ENCODE assay signal across 1 cellular context in genomic region chr18:74589820-74590219, GRCh38.
TF ChIP-seq lines count a peak whose summit lies in the region.

No MANE protein-coding gene starts in this region.

TF ChIP-seq in HepG2, 621 proteins besides CTCF, POLR2A, EP300 and RAD21 (continued from another document):
- no peak for TF ChIP-seq ZNF318 (CRISPR knock-in tag; IDR thresholded peaks at IDR 0.05)
- no peak for TF ChIP-seq ZBTB43 (CRISPR knock-in tag; conservative IDR thresholded peaks at IDR 0.05)
- TF ChIP-seq ZNF546 (CRISPR knock-in tag; conservative IDR thresholded peaks at IDR 0.05), result no peak
- no peak for TF ChIP-seq ARHGAP35 (CRISPR knock-in tag; IDR thresholded peaks at IDR 0.05; ENCODE audit: borderline replicate concordance)
- no peak for TF ChIP-seq ZFP37 (CRISPR knock-in tag; IDR thresholded peaks at IDR 0.05; ENCODE audit: borderline replicate concordance)
- no peak for TF ChIP-seq U2AF1 (optimal IDR thresholded peaks at IDR 0.05; ENCODE audit: low read depth, low read length)
- TF ChIP-seq, protein P1, sequence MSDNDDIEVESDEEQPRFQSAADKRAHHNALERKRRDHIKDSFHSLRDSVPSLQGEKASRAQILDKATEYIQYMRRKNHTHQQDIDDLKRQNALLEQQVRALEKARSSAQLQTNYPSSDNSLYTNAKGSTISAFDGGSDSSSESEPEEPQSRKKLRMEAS (IDR thresholded peaks at IDR 0.05), result no peak
- no peak for TF ChIP-seq ZNF121 (CRISPR knock-in tag; IDR thresholded peaks at IDR 0.05)
TF ChIP-seq in HepG2: peak in this region for 0.
